Comparison of ENCODE assay signal across 23 cellular contexts in the genomic region with DNA sequence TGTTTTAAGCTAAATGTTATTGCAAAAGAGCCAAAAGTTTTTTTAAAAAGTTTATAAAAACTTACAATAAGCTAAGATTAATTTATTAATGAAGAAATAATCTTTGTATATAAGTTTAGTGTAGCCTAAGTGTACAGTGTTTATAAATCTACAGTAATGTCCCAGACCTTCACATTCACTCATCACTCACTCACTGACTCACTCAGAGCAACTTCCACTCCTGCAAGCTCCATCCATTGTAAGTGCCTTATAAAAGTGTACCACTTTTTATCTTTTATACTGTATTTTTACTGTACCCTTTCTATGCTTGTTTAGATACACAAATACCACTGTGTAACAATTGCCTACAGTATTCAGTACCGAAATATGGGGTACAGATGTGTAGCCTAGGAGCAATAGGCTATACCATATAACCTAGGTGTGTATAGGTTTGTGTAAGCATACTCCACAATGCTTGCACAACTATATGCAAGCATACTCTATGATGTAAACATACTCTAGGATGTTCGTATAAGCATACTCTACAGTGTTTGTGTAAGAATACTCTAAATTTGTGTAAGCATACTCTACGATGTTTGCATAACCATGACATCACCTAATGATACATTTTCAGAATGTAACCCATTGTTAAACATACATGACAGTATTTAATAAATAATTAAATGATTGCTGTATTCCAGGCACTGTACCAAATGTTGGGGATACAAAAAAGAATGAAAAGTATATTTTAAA.
"Had no signal": no experiment of that assay in that cellular context is flagged by ENCODE, and none has a peak within 500 bp of the region (broad histone marks: within the 10 kb centered on the region; RNA-seq: fewer than 3 reads in every experiment).

No MANE protein-coding gene starts in this region.

- ATAC-seq: activated CD4-positive, alpha-beta T cell treated with anti-CD3 and anti-CD28 coated beads for 36 hours; body of pancreas; heart right ventricle; left ventricle myocardium superior; mucosa of descending colon had no signal

- H3K27me3 ChIP-seq: body of pancreas, colonic mucosa, heart right ventricle, thyroid gland had no signal

- H3K27ac Mint-ChIP-seq: activated CD4-positive, alpha-beta T cell treated with anti-CD3 and anti-CD28 coated beads for 36 hours; activated naive CD8-positive, alpha-beta T cell treated with anti-CD3 and anti-CD28 coated beads for 36 hours; activated T-helper 1 cell treated with anti-CD3 and anti-CD28 coated beads, Interleukin-12 subunit alpha, Interleukin-12 subunit beta, Interleukin-2, Interleukin-4 antibody, amounts not matched to agents 30 ng/mL and 10 ng/mL and 1 ng/mL, durations not matched to agents 14 hours and 24 hours and 36 hours; memory B cell; naive B cell; progenitor cell of endocrine pancreas; T-helper 2 cell treated with Interferon-gamma antibody and Interleukin-4, amounts not matched to agents 5 μg/mL and 100 μg/mL, for 36 hours had no signal

- DNase-seq: activated CD4-positive, alpha-beta T cell treated with anti-CD3 and anti-CD28 coated beads for 36 hours; activated CD4-positive, alpha-beta T cell treated with anti-CD3 and anti-CD28 coated beads, Interleukin-2, amount 50 U/mL, for 48 hours; activated naive CD8-positive, alpha-beta T cell treated with anti-CD3 and anti-CD28 coated beads for 36 hours; activated T-cell treated with anti-CD3 and anti-CD28 coated beads for 4 hours; amygdala; body of pancreas; caudate nucleus; colonic mucosa; heart right ventricle; kidney glomerular epithelial cell; left ventricle myocardium superior; mucosa of descending colon; naive B cell; stimulated activated CD4-positive, alpha-beta T cell treated with anti-CD3 and anti-CD28 coated beads, Interleukin-12 subunit alpha, Interleukin-12 subunit beta, amount 100 ng/mL, for 4 hours; stimulated activated CD4-positive, alpha-beta T cell treated with anti-CD3 and anti-CD28 coated beads, Interleukin-1b, Interleukin-23, amount 100 ng/mL, for 48 hours; stimulated activated CD8-positive, alpha-beta memory T cell treated with anti-CD3 and anti-CD28 coated beads, Interleukin-4, amount 100 ng/mL, for 48 hours; stimulated activated naive CD4-positive, alpha-beta T cell; thyroid gland had no signal

- H3K4me3 Mint-ChIP-seq: activated CD4-positive, alpha-beta T cell treated with anti-CD3 and anti-CD28 coated beads for 36 hours; activated naive CD8-positive, alpha-beta T cell treated with anti-CD3 and anti-CD28 coated beads for 36 hours; activated T-helper 1 cell treated with anti-CD3 and anti-CD28 coated beads, Interleukin-12 subunit alpha, Interleukin-12 subunit beta, Interleukin-2, Interleukin-4 antibody, amounts not matched to agents 30 ng/mL and 10 ng/mL and 1 ng/mL, durations not matched to agents 14 hours and 24 hours and 36 hours; memory B cell; neural crest cell; T-helper 2 cell treated with Interferon-gamma antibody and Interleukin-4, amounts not matched to agents 5 μg/mL and 100 μg/mL, for 36 hours had no signal

- H3K9me3 Mint-ChIP-seq: neural crest cell had no signal

- H3K27me3 Mint-ChIP-seq: activated CD4-positive, alpha-beta T cell treated with anti-CD3 and anti-CD28 coated beads for 36 hours; activated naive CD8-positive, alpha-beta T cell treated with anti-CD3 and anti-CD28 coated beads for 36 hours; memory B cell; naive B cell; progenitor cell of endocrine pancreas had no signal

- H3K4me1 Mint-ChIP-seq: activated CD4-positive, alpha-beta T cell treated with anti-CD3 and anti-CD28 coated beads for 36 hours; activated naive CD8-positive, alpha-beta T cell treated with anti-CD3 and anti-CD28 coated beads for 36 hours; memory B cell; naive B cell; neural crest cell had no signal

- H3K36me3 ChIP-seq: colonic mucosa, heart right ventricle, thyroid gland had no signal

- H3K4me1 ChIP-seq: body of pancreas, colonic mucosa, heart right ventricle, thyroid gland had no signal

- H3K36me3 Mint-ChIP-seq: activated naive CD8-positive, alpha-beta T cell treated with anti-CD3 and anti-CD28 coated beads for 36 hours; memory B cell; naive B cell had no signal

- H3K4me3 ChIP-seq: body of pancreas, colonic mucosa, heart right ventricle, mucosa of descending colon, thyroid gland had no signal

- H3K27ac ChIP-seq: body of pancreas, colonic mucosa, heart right ventricle, thyroid gland had no signal

- H3K9me3 ChIP-seq: body of pancreas, colonic mucosa, mucosa of descending colon, thyroid gland had no signal
